In the genomic region with DNA sequence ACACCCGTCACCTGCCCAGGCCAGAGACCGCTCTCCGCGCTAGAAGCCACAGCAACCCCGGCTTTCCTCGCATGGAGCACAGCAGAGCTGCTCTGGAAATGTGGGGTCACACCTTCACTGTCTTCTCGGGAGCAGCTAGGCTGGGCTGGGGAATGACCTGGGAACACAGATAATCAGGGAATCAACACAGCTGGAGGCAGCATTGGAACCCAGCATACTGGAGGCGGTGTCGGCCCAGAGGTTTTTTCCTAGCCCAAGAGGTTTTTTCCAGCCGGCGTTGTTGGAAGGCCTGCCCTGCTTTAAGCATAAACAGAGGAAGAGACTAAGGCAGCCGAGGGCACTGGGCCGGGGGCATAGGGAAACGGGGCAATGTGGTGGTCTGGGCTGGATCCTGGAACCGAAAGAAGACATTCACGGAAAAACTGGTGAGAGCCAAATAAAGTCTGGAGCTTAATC, we compare ENCODE assay signal across 9 cellular contexts. TPM values are rescaled to one million over a fixed set of nuclear protein-coding genes. Genes with fewer than 3 reads are reported as not detected.
DNase-seq lines count a peak whose midpoint lies in the region; TF ChIP-seq lines count a peak whose summit lies in the region.
"Had no signal": no experiment of that assay in that cellular context is flagged by ENCODE, and none has a peak within 500 bp of the region (broad histone marks: within the 10 kb centered on the region; RNA-seq: fewer than 3 reads in every experiment).

No MANE protein-coding gene starts in this region.

- CTCF ChIA-PET in activated naive CD4-positive, alpha-beta T cell treated with anti-CD3 and anti-CD28 coated beads for 36 hours (lab: Charles Lee) = interaction anchor here (0.6 kb wide), 1 partner anchor 63 kb away, joined by 3 read pairs; no protein-coding TSS in a partner anchor

- H3K27me3 Mint-ChIP-seq in activated naive CD4-positive, alpha-beta T cell treated with anti-CD3 and anti-CD28 coated beads for 36 hours (ENCODE audit: low read depth) = no peaks in the 10 kb centered on the region

- peaks cover 27% of the 10 kb centered on the region for H3K4me1 Mint-ChIP-seq in activated naive CD4-positive, alpha-beta T cell treated with anti-CD3 and anti-CD28 coated beads for 36 hours (ENCODE audit: low read depth)

- H3K9me3 Mint-ChIP-seq in activated naive CD4-positive, alpha-beta T cell treated with anti-CD3 and anti-CD28 coated beads for 36 hours = no peaks in the 10 kb centered on the region

- H3K27me3 ChIP-seq in mucosa of rectum (ENCODE audit: control insufficient read depth in 2 of 2, insufficient read depth in 2 of 2, low read length in 2 of 2) (no peaks in the 10 kb centered on the region), uterus (no peaks in the 10 kb centered on the region)
- H3K27me3 ChIP-seq: SJSA1 had no signal

- peaks cover 28 to 29% of the 10 kb centered on the region in 2 donors for H3K4me1 ChIP-seq in mucosa of rectum (ENCODE audit: control insufficient read depth in 2 of 2, insufficient read depth in 2 of 2, low read length in 2 of 2)
- H3K4me1 ChIP-seq in uterus = peaks cover 0 to 17% of the 10 kb centered on the region in 2 donors

- peak overlapping the region in 1 of 2 donors; percentile 80 for H3K9ac ChIP-seq in mucosa of rectum (ENCODE audit: low read depth in 1 of 2, low read length in 2 of 2)

- H3K4me3 ChIP-seq in mucosa of rectum (ENCODE audit: low read length in 2 of 2) (peak overlapping the region in 1 of 2 donors; percentile 76), uterus (peak overlapping the region in 1 of 2 donors; percentile 48)

- H3K27ac ChIP-seq in angular gyrus (ENCODE audit: low read depth, low read length) (peak overlapping the region; percentile 79), mucosa of rectum (ENCODE audit: low read depth in 2 of 2, low read length in 2 of 2) (peak overlapping the region; percentile 77 to 78), uterus (peak overlapping the region; percentile 80 to 86)
- H3K27ac ChIP-seq: SJSA1 had no signal

- H3K36me3 Mint-ChIP-seq in activated naive CD4-positive, alpha-beta T cell treated with anti-CD3 and anti-CD28 coated beads for 36 hours (ENCODE audit: low read depth) = peaks cover 13% of the 10 kb centered on the region

- intact Hi-C loops in activated naive CD4-positive, alpha-beta T cell treated with anti-CD3 and anti-CD28 coated beads for 36 hours (cut with micrococcal nuclease) = loop anchor here (1.0 kb wide), 1 partner anchor 30 kb away; the partner anchor contains the start of gene FLCN
- intact Hi-C loops in uterus (cut with DNase I; ENCODE audit: low total_unique reads) = no loop called here

- no peak overlapping the region for H3K27ac Mint-ChIP-seq in activated naive CD4-positive, alpha-beta T cell treated with anti-CD3 and anti-CD28 coated beads for 36 hours

- peak overlapping the region; percentile 50 for H3K4me3 Mint-ChIP-seq in activated naive CD4-positive, alpha-beta T cell treated with anti-CD3 and anti-CD28 coated beads for 36 hours

- H3K9me3 ChIP-seq in mucosa of rectum (ENCODE audit: control insufficient read depth in 2 of 2, low read length in 2 of 2) (no peaks in the 10 kb centered on the region), uterus (no peaks in the 10 kb centered on the region)
- H3K9me3 ChIP-seq: SJSA1 had no signal

- TF ChIP-seq CTCF in uterus (IDR thresholded peaks at IDR 0.05) = no peak

- H3K36me3 ChIP-seq in mucosa of rectum (ENCODE audit: control insufficient read depth in 2 of 2, insufficient read depth in 2 of 2, low read length in 2 of 2) = peaks cover 0 to 3% of the 10 kb centered on the region in 2 donors
- no peaks in the 10 kb centered on the region for H3K36me3 ChIP-seq in uterus

- no peak for DNase-seq in activated naive CD4-positive, alpha-beta T cell treated with anti-CD3 and anti-CD28 coated beads for 36 hours
- no peak for DNase-seq in activated naive CD4-positive, alpha-beta T cell (lab: John Stamatoyannopoulos, UW)
- DNase-seq in uterus = no peak
- no peak for DNase-seq in NCI-H2196 (lab: John Stamatoyannopoulos, UW; ENCODE audit: unreplicated experiment)
- DNase-seq in NAMALWA (ENCODE audit: low spot score) = no peak
- DNase-seq in NCI-H226 = no peak

- no peak for TF ChIP-seq POLR2A in uterus (IDR thresholded peaks at IDR 0.05)

RNA-seq across cellular contexts. Expression of gene PLD6, which starts 0.8 kb away (rescaled TPM):
- 1 to 10 TPM; 5.3 to 5.4 TPM for total RNA-seq in activated naive CD4-positive, alpha-beta T cell treated with anti-CD3 and anti-CD28 coated beads for 36 hours
- 1 to 10 TPM in 3 of 4 donors, under 1 TPM in 1; 0.77 to 8.1 (median 5.0) TPM for total RNA-seq in uterus

RNA-seq across cellular contexts. Expression of gene FLCN, which starts 30.0 kb away (rescaled TPM):
- total RNA-seq in activated naive CD4-positive, alpha-beta T cell treated with anti-CD3 and anti-CD28 coated beads for 36 hours = 10 to 100 TPM; 17.5 to 18.4 TPM
- total RNA-seq in uterus = 10 to 100 TPM; 13.2 to 82.0 (median 61.5) TPM
